In genomic region chr9:10208691-10209069, GRCh38 we compare ENCODE assay signal across 14 cellular contexts.
DNase-seq lines count a peak whose midpoint lies in the region; ATAC-seq and TF ChIP-seq lines count a peak whose summit lies in the region.
"Had no signal": no experiment of that assay in that cellular context is flagged by ENCODE, and none has a peak within 500 bp of the region (broad histone marks: within the 10 kb centered on the region; RNA-seq: fewer than 3 reads in every experiment).

No MANE protein-coding gene starts in this region.

- H3K9ac ChIP-seq in SU-DHL-6 (ENCODE audit: low read length), result peak overlapping the region; percentile 59

- H4K20me1 ChIP-seq in SU-DHL-6 (ENCODE audit: low read depth, low read length), result no peaks in the 10 kb centered on the region

- no peaks in the 10 kb centered on the region for H3K79me2 ChIP-seq in SU-DHL-6 (ENCODE audit: insufficient read depth, low read length)

- intact Hi-C loops in Right ventricle myocardium inferior (cut with DNase I), result no loop called here
- intact Hi-C loops in aorta (cut with DNase I), result no loop called here

- H3K9me3 ChIP-seq in right atrium auricular region, result no peaks in the 10 kb centered on the region
- H3K9me3 ChIP-seq in SU-DHL-6 (ENCODE audit: insufficient read depth, low read length), result no peaks in the 10 kb centered on the region
- no peaks in the 10 kb centered on the region for H3K9me3 ChIP-seq in aorta (ENCODE audit: control insufficient read depth, low read length)

- H3K27me3 ChIP-seq in right atrium auricular region (no peaks in the 10 kb centered on the region), SU-DHL-6 (ENCODE audit: low read length) (no peaks in the 10 kb centered on the region), kidney epithelial cell (ENCODE audit: control insufficient read depth, insufficient read depth, low read length) (no peaks in the 10 kb centered on the region), aorta (ENCODE audit: control insufficient read depth in 1 of 2, insufficient read depth in 2 of 2, low read length in 1 of 2) (no peaks in the 10 kb centered on the region)

- H3K4me1 ChIP-seq in right atrium auricular region, result no peaks in the 10 kb centered on the region
- H3K4me1 ChIP-seq in aorta (ENCODE audit: control insufficient read depth in 1 of 2, insufficient read depth in 2 of 2, low read length in 2 of 2), result no peaks in the 10 kb centered on the region

- peaks cover 11% of the 10 kb centered on the region for H3F3A ChIP-seq in SU-DHL-6 (ENCODE audit: insufficient read depth)

- 38 to 41% methylated on average over 3 of the region's 3 CpGs for WGBS in aorta, 2 donors

- ATAC-seq in Right ventricle myocardium inferior (no peak), aorta (ENCODE audit: low FRiP score) (no peak)
- ATAC-seq: activated CD8-positive, alpha-beta T cell treated with anti-CD3 and anti-CD28 coated beads, Interleukin-2, amount 10 ng/mL, durations not matched to agents 7 days and 5 days had no signal

- no peak for DNase-seq in right atrium auricular region (ENCODE audit: low spot score)
- no peak for DNase-seq in Right ventricle myocardium inferior (ENCODE audit: missing footprints)
- no peak for DNase-seq in kidney epithelial cell (ENCODE audit: low read depth)
- no peak for DNase-seq in aorta
- no peak for DNase-seq in NCI-H526 (lab: John Stamatoyannopoulos, UW)
- DNase-seq in T1000 (lab: John Stamatoyannopoulos, UW), result no peak
- DNase-seq in NCI-H226, result no peak
- DNase-seq: activated CD8-positive, alpha-beta T cell treated with anti-CD3 and anti-CD28 coated beads, Interleukin-2, amount 10 ng/mL, durations not matched to agents 7 days and 5 days; effector CD8-positive, alpha-beta T cell; GDM1; HCEC 1CT; OCI-M1; stimulated activated naive CD4-positive, alpha-beta T cell treated with Interleukin-2 at 50 U/mL for 16 hours had no signal

- H3K9me2 ChIP-seq in SU-DHL-6 (replicated peaks; ENCODE audit: insufficient read depth, low read length), result no peaks in the 10 kb centered on the region

- peak overlapping the region; percentile 20 to 37 for H3K4me3 ChIP-seq in right atrium auricular region
- peak overlapping the region; percentile 53 for H3K4me3 ChIP-seq in SU-DHL-6 (ENCODE audit: insufficient read depth, low read length, poor library complexity, severe bottlenecking)
- peak overlapping the region; percentile 29 for H3K4me3 ChIP-seq in kidney epithelial cell (ENCODE audit: low read depth, low read length)
- peak overlapping the region; percentile 10 to 26 for H3K4me3 ChIP-seq in aorta (ENCODE audit: low read length in 2 of 2)

- H3K36me3 ChIP-seq in right atrium auricular region, result no peaks in the 10 kb centered on the region
- no peaks in the 10 kb centered on the region for H3K36me3 ChIP-seq in SU-DHL-6 (ENCODE audit: low read length)
- H3K36me3 ChIP-seq in kidney epithelial cell (ENCODE audit: control insufficient read depth, insufficient read depth, low read length), result no peaks in the 10 kb centered on the region
- H3K36me3 ChIP-seq in aorta (ENCODE audit: control insufficient read depth in 1 of 2, insufficient read depth in 2 of 2, low read length in 1 of 2), result no peaks in the 10 kb centered on the region

- H3K27ac ChIP-seq in right atrium auricular region (no peak overlapping the region), SU-DHL-6 (ENCODE audit: low read depth, low read length) (peak overlapping the region; percentile 86), aorta (ENCODE audit: low read depth in 1 of 2, low read length in 2 of 2) (no peak overlapping the region)

- peak overlapping the region; percentile 80 for H3K4me2 ChIP-seq in SU-DHL-6 (ENCODE audit: low read depth, low read length, poor library complexity, severe bottlenecking)

- H2AFZ ChIP-seq in SU-DHL-6 (ENCODE audit: low read depth, low read length, severe bottlenecking), result peak overlapping the region; percentile 75

- no peak for TF ChIP-seq CTCF in right atrium auricular region (IDR thresholded peaks at IDR 0.05)
- no peak for TF ChIP-seq CTCF in SU-DHL-6 (IDR thresholded peaks at IDR 0.05; ENCODE audit: insufficient read depth, low read length, poor library complexity, severe bottlenecking)
- TF ChIP-seq CTCF in kidney epithelial cell (IDR thresholded peaks at IDR 0.05; ENCODE audit: insufficient read depth, low read length, poor library complexity, severe bottlenecking), result no peak
